1 cellular context compared by ENCODE assay signal in the genomic region with DNA sequence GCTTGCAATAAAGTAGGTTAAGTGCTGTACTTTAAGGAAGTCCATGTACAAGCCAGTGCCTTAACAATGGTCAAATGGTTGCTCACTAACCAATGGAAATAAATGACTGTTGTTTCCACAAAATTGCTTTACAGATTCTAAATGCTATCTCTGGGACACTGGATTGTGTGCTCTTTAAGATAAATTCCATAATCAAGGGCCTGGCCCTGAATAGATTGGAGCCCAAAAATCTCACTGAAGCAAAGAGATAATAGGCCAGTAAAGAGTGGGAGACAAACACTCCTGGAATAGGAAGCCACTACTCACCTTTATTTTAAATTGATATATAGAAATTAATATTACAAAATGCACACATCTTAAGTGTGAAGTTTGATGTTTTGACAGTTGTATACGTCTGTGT.
A peak's percentile ranks its signal among the peaks of the same experiment; 100 is the strongest.
TF ChIP-seq lines count a peak whose summit lies in the region.

No MANE protein-coding gene starts in this region.

TF ChIP-seq in K562, 482 proteins besides CTCF, POLR2A, EP300 and RAD21 (continued from another document):
- TF ChIP-seq, protein P1, sequence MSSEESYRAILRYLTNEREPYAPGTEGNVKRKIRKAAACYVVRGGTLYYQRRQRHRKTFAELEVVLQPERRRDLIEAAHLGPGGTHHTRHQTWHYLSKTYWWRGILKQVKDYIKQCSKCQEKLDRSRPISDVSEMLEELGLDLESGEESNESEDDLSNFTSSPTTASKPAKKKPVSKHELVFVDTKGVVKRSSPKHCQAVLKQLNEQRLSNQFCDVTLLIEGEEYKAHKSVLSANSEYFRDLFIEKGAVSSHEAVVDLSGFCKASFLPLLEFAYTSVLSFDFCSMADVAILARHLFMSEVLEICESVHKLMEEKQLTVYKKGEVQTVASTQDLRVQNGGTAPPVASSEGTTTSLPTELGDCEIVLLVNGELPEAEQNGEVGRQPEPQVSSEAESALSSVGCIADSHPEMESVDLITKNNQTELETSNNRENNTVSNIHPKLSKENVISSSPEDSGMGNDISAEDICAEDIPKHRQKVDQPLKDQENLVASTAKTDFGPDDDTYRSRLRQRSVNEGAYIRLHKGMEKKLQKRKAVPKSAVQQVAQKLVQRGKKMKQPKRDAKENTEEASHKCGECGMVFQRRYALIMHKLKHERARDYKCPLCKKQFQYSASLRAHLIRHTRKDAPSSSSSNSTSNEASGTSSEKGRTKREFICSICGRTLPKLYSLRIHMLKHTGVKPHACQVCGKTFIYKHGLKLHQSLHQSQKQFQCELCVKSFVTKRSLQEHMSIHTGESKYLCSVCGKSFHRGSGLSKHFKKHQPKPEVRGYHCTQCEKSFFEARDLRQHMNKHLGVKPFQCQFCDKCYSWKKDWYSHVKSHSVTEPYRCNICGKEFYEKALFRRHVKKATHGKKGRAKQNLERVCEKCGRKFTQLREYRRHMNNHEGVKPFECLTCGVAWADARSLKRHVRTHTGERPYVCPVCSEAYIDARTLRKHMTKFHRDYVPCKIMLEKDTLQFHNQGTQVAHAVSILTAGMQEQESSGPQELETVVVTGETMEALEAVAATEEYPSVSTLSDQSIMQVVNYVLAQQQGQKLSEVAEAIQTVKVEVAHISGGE (CRISPR knock-in tag; IDR thresholded peaks at IDR 0.05) = 0 out of 6 replicates have a peak, but pooled peaks of 1 of the 3 experiments have one; percentile 50
- TF ChIP-seq POLR2AphosphoS5 (IDR thresholded peaks at IDR 0.05; ENCODE audit: control insufficient read depth, insufficient read depth, low read depth, low read length) (peak; percentile 35; the same call in 1 of the 2 replicates), ZNF707 (CRISPR knock-in tag; conservative IDR thresholded peaks at IDR 0.05) (no peak), ATF4 (CRISPR knock-in tag; IDR thresholded peaks at IDR 0.05) (no peak), NCOR1 (IDR thresholded peaks at IDR 0.05) (peak; percentile 67; the same call in 1 of the 2 replicates), ZZZ3 (IDR thresholded peaks at IDR 0.05) (no peak), ZNF263 (CRISPR knock-in tag; IDR thresholded peaks at IDR 0.05; ENCODE audit: borderline replicate concordance) (no peak), ASH1L (IDR thresholded peaks at IDR 0.05; ENCODE audit: borderline replicate concordance, low read depth, partially characterized antibody) (no peak), ZNF134 (CRISPR knock-in tag; conservative IDR thresholded peaks at IDR 0.05) (no peak), TRIM28 (IDR thresholded peaks at IDR 0.05) (no peak), ARID1B (IDR thresholded peaks at IDR 0.05) (peak; percentile 77), PML (IDR thresholded peaks at IDR 0.05; ENCODE audit: low read length) (peak; percentile 45; the same call in 1 of the 2 replicates), PTTG1 (tag; IDR thresholded peaks at IDR 0.05; ENCODE audit: low read depth) (no peak), RCOR1 (IDR thresholded peaks at IDR 0.05; ENCODE audit: borderline replicate concordance in 1 of 2, low read depth in 2 of 2, low read length in 2 of 2) (peak in 1 of 2 experiments; percentile 80; a peak in 2 of 4 replicates), FOXA1 (IDR thresholded peaks at IDR 0.05; ENCODE audit: borderline replicate concordance) (no peak), L3MBTL2 (IDR thresholded peaks at IDR 0.05) (no peak), RERE (CRISPR knock-in tag; IDR thresholded peaks at IDR 0.05; ENCODE audit: borderline replicate concordance) (no peak), POLR2AphosphoS2 (IDR thresholded peaks at IDR 0.05; ENCODE audit: low read length) (no peak), SMAD3 (CRISPR knock-in tag; conservative IDR thresholded peaks at IDR 0.05) (no peak), TCFL5 (CRISPR knock-in tag; conservative IDR thresholded peaks at IDR 0.05) (no peak), PCBP1 (IDR thresholded peaks at IDR 0.05; ENCODE audit: low read depth, low read length, poor library complexity, severe bottlenecking) (no peak), TAL1 (IDR thresholded peaks at IDR 0.05) (peak; percentile 82), ZBTB9 (CRISPR knock-in tag; IDR thresholded peaks at IDR 0.05) (no peak), MYBL2 (IDR thresholded peaks at IDR 0.05; ENCODE audit: low read depth) (no peak), MYBL2 (CRISPR knock-in tag; IDR thresholded peaks at IDR 0.05; ENCODE audit: borderline replicate concordance) (no peak), ARID3B (CRISPR knock-in tag; IDR thresholded peaks at IDR 0.05; ENCODE audit: borderline replicate concordance) (no peak), MNT (conservative IDR thresholded peaks at IDR 0.05) (no peak), KDM1A (IDR thresholded peaks at IDR 0.05) (peak; percentile 53 to 58; a peak in 2 of 4 replicates), FOXK1 (CRISPR knock-in tag; IDR thresholded peaks at IDR 0.05; ENCODE audit: borderline replicate concordance) (no peak), GABPB2 (CRISPR knock-in tag; conservative IDR thresholded peaks at IDR 0.05) (no peak), TEAD4 (IDR thresholded peaks at IDR 0.05; ENCODE audit: low read length) (peak; percentile 86), TEAD4 (CRISPR knock-in tag; IDR thresholded peaks at IDR 0.05; ENCODE audit: borderline replicate concordance) (no peak), SOX6 (IDR thresholded peaks at IDR 0.05) (peak; percentile 59)
- TF ChIP-seq, protein P2, sequence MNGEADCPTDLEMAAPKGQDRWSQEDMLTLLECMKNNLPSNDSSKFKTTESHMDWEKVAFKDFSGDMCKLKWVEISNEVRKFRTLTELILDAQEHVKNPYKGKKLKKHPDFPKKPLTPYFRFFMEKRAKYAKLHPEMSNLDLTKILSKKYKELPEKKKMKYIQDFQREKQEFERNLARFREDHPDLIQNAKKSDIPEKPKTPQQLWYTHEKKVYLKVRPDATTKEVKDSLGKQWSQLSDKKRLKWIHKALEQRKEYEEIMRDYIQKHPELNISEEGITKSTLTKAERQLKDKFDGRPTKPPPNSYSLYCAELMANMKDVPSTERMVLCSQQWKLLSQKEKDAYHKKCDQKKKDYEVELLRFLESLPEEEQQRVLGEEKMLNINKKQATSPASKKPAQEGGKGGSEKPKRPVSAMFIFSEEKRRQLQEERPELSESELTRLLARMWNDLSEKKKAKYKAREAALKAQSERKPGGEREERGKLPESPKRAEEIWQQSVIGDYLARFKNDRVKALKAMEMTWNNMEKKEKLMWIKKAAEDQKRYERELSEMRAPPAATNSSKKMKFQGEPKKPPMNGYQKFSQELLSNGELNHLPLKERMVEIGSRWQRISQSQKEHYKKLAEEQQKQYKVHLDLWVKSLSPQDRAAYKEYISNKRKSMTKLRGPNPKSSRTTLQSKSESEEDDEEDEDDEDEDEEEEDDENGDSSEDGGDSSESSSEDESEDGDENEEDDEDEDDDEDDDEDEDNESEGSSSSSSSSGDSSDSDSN (IDR thresholded peaks at IDR 0.05; ENCODE audit: borderline replicate concordance in 1 of 2, low read depth in 2 of 2, low read length in 2 of 2) = no peak
- TF ChIP-seq, protein P3, sequence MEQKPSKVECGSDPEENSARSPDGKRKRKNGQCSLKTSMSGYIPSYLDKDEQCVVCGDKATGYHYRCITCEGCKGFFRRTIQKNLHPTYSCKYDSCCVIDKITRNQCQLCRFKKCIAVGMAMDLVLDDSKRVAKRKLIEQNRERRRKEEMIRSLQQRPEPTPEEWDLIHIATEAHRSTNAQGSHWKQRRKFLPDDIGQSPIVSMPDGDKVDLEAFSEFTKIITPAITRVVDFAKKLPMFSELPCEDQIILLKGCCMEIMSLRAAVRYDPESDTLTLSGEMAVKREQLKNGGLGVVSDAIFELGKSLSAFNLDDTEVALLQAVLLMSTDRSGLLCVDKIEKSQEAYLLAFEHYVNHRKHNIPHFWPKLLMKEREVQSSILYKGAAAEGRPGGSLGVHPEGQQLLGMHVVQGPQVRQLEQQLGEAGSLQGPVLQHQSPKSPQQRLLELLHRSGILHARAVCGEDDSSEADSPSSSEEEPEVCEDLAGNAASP (IDR thresholded peaks at IDR 0.05) = no peak
- TF ChIP-seq, protein P4, sequence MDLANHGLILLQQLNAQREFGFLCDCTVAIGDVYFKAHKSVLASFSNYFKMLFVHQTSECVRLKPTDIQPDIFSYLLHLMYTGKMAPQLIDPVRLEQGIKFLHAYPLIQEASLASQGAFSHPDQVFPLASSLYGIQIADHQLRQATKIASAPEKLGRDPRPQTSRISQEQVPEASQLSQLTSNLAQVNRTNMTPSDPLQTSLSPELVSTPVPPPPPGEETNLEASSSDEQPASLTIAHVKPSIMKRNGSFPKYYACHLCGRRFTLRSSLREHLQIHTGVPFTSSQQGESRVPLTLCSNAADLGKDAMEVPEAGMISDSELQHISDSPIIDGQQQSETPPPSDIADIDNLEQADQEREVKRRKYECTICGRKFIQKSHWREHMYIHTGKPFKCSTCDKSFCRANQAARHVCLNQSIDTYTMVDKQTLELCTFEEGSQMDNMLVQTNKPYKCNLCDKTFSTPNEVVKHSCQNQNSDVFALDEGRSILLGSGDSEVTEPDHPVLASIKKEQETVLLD (IDR thresholded peaks at IDR 0.05) = no peak
